In genomic region chr14:96194657-96195431, GRCh38 we compare ENCODE assay signal across 19 cellular contexts. TPM values are rescaled to one million over a fixed set of nuclear protein-coding genes. Genes with fewer than 3 reads are reported as not detected.
DNase-seq lines count a peak whose midpoint lies in the region; ATAC-seq and TF ChIP-seq lines count a peak whose summit lies in the region.
"Had no signal": no experiment of that assay in that cellular context is flagged by ENCODE, and none has a peak within 500 bp of the region (broad histone marks: within the 10 kb centered on the region; RNA-seq: fewer than 3 reads in every experiment).

No MANE protein-coding gene starts in this region.

- H3K9me3 ChIP-seq in BLaER1: 0 out of 2 replicates have a peak, but pooled peaks cover 5% of the 10 kb centered on the region
- no peaks in the 10 kb centered on the region for H3K9me3 ChIP-seq in adipocyte (ENCODE audit: control insufficient read depth, low read length)
- H3K9me3 ChIP-seq in lower lobe of right lung: no peaks in the 10 kb centered on the region
- no peaks in the 10 kb centered on the region for H3K9me3 ChIP-seq in heart left ventricle
- no peaks in the 10 kb centered on the region for H3K9me3 ChIP-seq in tibial nerve
- H3K9me3 ChIP-seq: gastroesophageal sphincter had no signal

- WGBS in heart left ventricle, 4 donors: 68 to 87% (median 74%) methylated on average over 11 of the region's 11 CpGs
- 52 to 64% methylated on average over 11 of the region's 11 CpGs for WGBS in tibial nerve, 2 donors

- H3K4me1 ChIP-seq in BLaER1 (peaks cover 28% of the 10 kb centered on the region), adipocyte (ENCODE audit: control insufficient read depth, insufficient read depth, low read length) (no peaks in the 10 kb centered on the region), lower lobe of right lung (peaks cover 21% of the 10 kb centered on the region), heart left ventricle (peaks cover 0 to 7% (median 0%) of the 10 kb centered on the region in 12 donors), tibial nerve (peaks cover 0 to 36% (median 0%) of the 10 kb centered on the region in 4 donors)

- peak; percentile 18 for DNase-seq in adipocyte (ENCODE audit: low read depth)
- peak; percentile 70 for DNase-seq in lower lobe of right lung
- no peak for DNase-seq in islet precursor cell
- DNase-seq in heart left ventricle: no peak
- no peak for DNase-seq in tibial nerve (ENCODE audit: low spot score in 2 of 2)
- no peak for DNase-seq in central memory CD4-positive, alpha-beta T cell
- DNase-seq: activated CD4-positive, alpha-beta T cell treated with anti-CD3 and anti-CD28 coated beads, Interleukin-2, amount 10 ng/mL, durations not matched to agents 7 days and 5 days; activated naive CD4-positive, alpha-beta T cell treated with anti-CD3 and anti-CD28 coated beads, Interleukin-2, amount 50 U/mL, for 16 hours; DMS153; NCI-H1092; NCI-H2081 treated with DMSO at 0.1 percent for 48 hours; NCI-H526 treated with DMSO at 0.1 percent for 48 hours; stimulated activated naive CD8-positive, alpha-beta T cell treated with anti-CD3 and anti-CD28 coated beads, Interleukin-15, Interleukin-2, amounts not matched to agents 100 U/mL and 50 U/mL, for 24 hours had no signal

- no peaks in the 10 kb centered on the region for H3K36me3 ChIP-seq in BLaER1
- no peaks in the 10 kb centered on the region for H3K36me3 ChIP-seq in adipocyte (ENCODE audit: control insufficient read depth, insufficient read depth, low read length, severe bottlenecking)
- H3K36me3 ChIP-seq in lower lobe of right lung: no peaks in the 10 kb centered on the region
- no peaks in the 10 kb centered on the region for H3K36me3 ChIP-seq in heart left ventricle
- no peaks in the 10 kb centered on the region for H3K36me3 ChIP-seq in tibial nerve
- H3K36me3 ChIP-seq: gastroesophageal sphincter had no signal

- TF ChIP-seq CTCF in lower lobe of right lung (IDR thresholded peaks at IDR 0.05) (no peak), heart left ventricle (IDR thresholded peaks at IDR 0.05) (no peak), tibial nerve (IDR thresholded peaks at IDR 0.05) (no peak)

- intact Hi-C loops in lower lobe of right lung (cut with DNase I) (no loop called here), heart left ventricle (cut with DNase I) (no loop called here)

- H3K4me2 ChIP-seq in BLaER1: 0 out of 2 replicates have a peak overlapping the region, but pooled peaks have one; percentile 19

- H3K27ac ChIP-seq in BLaER1 (no peak overlapping the region), lower lobe of right lung (peak overlapping the region; percentile 68), heart left ventricle (no peak overlapping the region), tibial nerve (peak overlapping the region in 1 of 4 donors; percentile 67)
- H3K27ac ChIP-seq: C4-2B, epithelial cell of prostate, gastroesophageal sphincter had no signal

- TF ChIP-seq EP300 in tibial nerve (IDR thresholded peaks at IDR 0.05): peak in 1 of 2 donors; percentile 40

- TF ChIP-seq POLR2A in heart left ventricle (IDR thresholded peaks at IDR 0.05): no peak
- no peak for TF ChIP-seq POLR2A in tibial nerve (IDR thresholded peaks at IDR 0.05)

- H3K27me3 ChIP-seq in BLaER1: no peaks in the 10 kb centered on the region
- H3K27me3 ChIP-seq in adipocyte (replicated peaks; ENCODE audit: control insufficient read depth, insufficient read depth, low read length): no peaks in the 10 kb centered on the region
- no peaks in the 10 kb centered on the region for H3K27me3 ChIP-seq in lower lobe of right lung (ENCODE audit: low read depth)
- H3K27me3 ChIP-seq in heart left ventricle: peaks cover 0 to 29% (median 0%) of the 10 kb centered on the region in 9 donors
- no peaks in the 10 kb centered on the region for H3K27me3 ChIP-seq in tibial nerve

- peak; percentile 71 for ATAC-seq in HG02885 (IDR thresholded peaks at IDR 0.05; ENCODE audit: poor library complexity, unreplicated experiment)
- ATAC-seq in lower lobe of right lung: peak; percentile 75 to 79
- ATAC-seq in heart left ventricle: no peak
- ATAC-seq: gastroesophageal sphincter; stimulated activated naive CD8-positive, alpha-beta T cell treated with anti-CD3 and anti-CD28 coated beads, Interleukin-15, Interleukin-2, amounts not matched to agents 100 U/mL and 50 U/mL, for 24 hours had no signal

- no peaks in the 10 kb centered on the region for H4K20me1 ChIP-seq in BLaER1

- H3K9ac ChIP-seq in BLaER1 (no peak overlapping the region), adipocyte (ENCODE audit: low read length) (no peak overlapping the region)

- no peak overlapping the region for H3K4me3 ChIP-seq in BLaER1
- no peak overlapping the region for H3K4me3 ChIP-seq in adipocyte (ENCODE audit: low read length)
- no peak overlapping the region for H3K4me3 ChIP-seq in lower lobe of right lung
- no peak overlapping the region for H3K4me3 ChIP-seq in heart left ventricle
- no peak overlapping the region for H3K4me3 ChIP-seq in tibial nerve
- H3K4me3 ChIP-seq: gastroesophageal sphincter had no signal

RNA-seq across cellular contexts. Expression of gene BDKRB2, which starts 9.8 kb away (rescaled TPM):
- total RNA-seq in lower lobe of right lung: 1.3 TPM
- total RNA-seq in heart left ventricle: 1 to 10 TPM in 5 of 9 donors, under 1 TPM in 4; 0.14 to 3.3 (median 1.0) TPM
- under 1 TPM; 0.27 to 0.49 TPM for polyA plus RNA-seq in heart left ventricle
- total RNA-seq in tibial nerve: 10 to 100 TPM; 10.5 to 26.8 (median 18.4) TPM
- total RNA-seq: activated CD4-positive, alpha-beta T cell treated with anti-CD3 and anti-CD28 coated beads, Interleukin-2, amount 10 ng/mL, durations not matched to agents 7 days and 5 days had no signal
- polyA plus RNA-seq: neural cell had no signal

Comparison
In these comparisons a context has a peak if more than half of its experiments do, and no peak if none do; other contexts are left out.
1. ATAC-seq: peak in HG02885 (single experiment) and lower lobe of right lung (2 of 2); none in heart left ventricle (0 of 4).
2. DNase-seq: peak in adipocyte (single experiment) and lower lobe of right lung (single experiment); none in islet precursor cell (single experiment), heart left ventricle (0 of 5), tibial nerve (0 of 2) and central memory CD4-positive, alpha-beta T cell (single experiment).